15 cellular contexts compared by ENCODE assay signal in the genomic region with DNA sequence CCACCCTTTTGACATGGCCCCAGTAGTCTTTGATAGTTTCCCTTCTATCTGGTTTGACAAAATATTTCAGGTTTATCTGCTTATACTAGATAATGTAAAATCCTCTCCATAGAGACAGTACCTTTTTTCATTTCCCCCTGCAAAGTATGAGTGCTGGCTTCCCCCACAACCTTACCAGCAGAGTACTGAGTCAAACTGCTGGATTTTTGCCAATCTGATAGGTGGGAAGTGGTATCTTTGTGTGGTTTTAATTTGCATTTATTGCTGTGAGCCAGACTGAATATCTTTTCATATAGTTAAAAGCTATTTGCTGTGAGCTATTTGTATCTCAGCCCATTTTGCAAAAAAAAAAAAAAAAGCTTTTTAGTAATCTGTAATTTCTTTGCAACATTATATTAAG. TPM values are rescaled to one million over a fixed set of nuclear protein-coding genes. Genes with fewer than 3 reads are reported as not detected.
DNase-seq lines count a peak whose midpoint lies in the region; ATAC-seq, FAIRE-seq and TF ChIP-seq lines count a peak whose summit lies in the region.
"Had no signal": no experiment of that assay in that cellular context is flagged by ENCODE, and none has a peak within 500 bp of the region (broad histone marks: within the 10 kb centered on the region; RNA-seq: fewer than 3 reads in every experiment).

No MANE protein-coding gene starts in this region.

- peaks cover 5% of the 10 kb centered on the region for H3K36me3 Mint-ChIP-seq in activated T-cell treated with anti-CD3 and anti-CD28 coated beads, Interleukin-2, amount 50 U/mL, for 24 hours (ENCODE audit: low read depth)
- H3K36me3 Mint-ChIP-seq in activated T-helper 17 cell treated with anti-CD3 and anti-CD28 coated beads, Interleukin-2, amount 50 U/mL, for 72 hours (ENCODE audit: low read depth) = no peaks in the 10 kb centered on the region
- peaks cover 0 to 34% (median 21%) of the 10 kb centered on the region in 3 donors for H3K36me3 Mint-ChIP-seq in naive thymus-derived CD8-positive, alpha-beta T cell

- H3K4me1 Mint-ChIP-seq in activated T-cell treated with anti-CD3 and anti-CD28 coated beads, Interleukin-2, amount 50 U/mL, for 24 hours (ENCODE audit: low read depth) = peaks cover 25% of the 10 kb centered on the region
- peaks cover 11% of the 10 kb centered on the region for H3K4me1 Mint-ChIP-seq in activated T-helper 17 cell treated with anti-CD3 and anti-CD28 coated beads, Interleukin-2, amount 50 U/mL, for 72 hours
- H3K4me1 Mint-ChIP-seq in naive thymus-derived CD8-positive, alpha-beta T cell = peaks cover 13 to 32% (median 24%) of the 10 kb centered on the region in 4 donors

- no peak overlapping the region for H3K27ac Mint-ChIP-seq in activated T-cell treated with anti-CD3 and anti-CD28 coated beads, Interleukin-2, amount 50 U/mL, for 24 hours
- H3K27ac Mint-ChIP-seq in activated T-helper 17 cell treated with anti-CD3 and anti-CD28 coated beads, Interleukin-2, amount 50 U/mL, for 72 hours = no peak overlapping the region
- peak overlapping the region in 1 of 10 donors; percentile 16 for H3K27ac Mint-ChIP-seq in naive thymus-derived CD8-positive, alpha-beta T cell

- FAIRE-seq in GM12891 (lab: Jason Lieb, UNC) = no peak
- FAIRE-seq: frontal cortex had no signal

- H3K4me3 Mint-ChIP-seq in activated T-cell treated with anti-CD3 and anti-CD28 coated beads, Interleukin-2, amount 50 U/mL, for 24 hours = no peak overlapping the region
- no peak overlapping the region for H3K4me3 Mint-ChIP-seq in activated T-helper 17 cell treated with anti-CD3 and anti-CD28 coated beads, Interleukin-2, amount 50 U/mL, for 72 hours
- peak overlapping the region in 7 of 10 donors; percentile 1 to 46 (median 11) for H3K4me3 Mint-ChIP-seq in naive thymus-derived CD8-positive, alpha-beta T cell

- DNase-seq in activated T-cell treated with anti-CD3 and anti-CD28 coated beads for 4 hours = peak; percentile 18
- DNase-seq in activated T-cell treated with anti-CD3 and anti-CD28 coated beads, Interleukin-2, amount 50 U/mL, for 24 hours = no peak
- peak; percentile 64 for DNase-seq in HT-29 (ENCODE audit: low spot score)
- peak in 9 of 10 donors; percentile 3 to 81 (median 62) for DNase-seq in naive thymus-derived CD8-positive, alpha-beta T cell
- DNase-seq in GM12891 (ENCODE audit: insufficient read length, low spot score) = no peak
- no peak for DNase-seq in OCI-M2 (lab: John Stamatoyannopoulos, UW; ENCODE audit: unreplicated experiment)
- DNase-seq in NCI-H748 treated with DMSO at 0.1 percent for 48 hours (lab: John Stamatoyannopoulos, UW) = no peak
- DNase-seq: activated CD4-positive, CD25-positive, alpha-beta regulatory T cell; left ventricle myocardium inferior; NCI-H1092 treated with DMSO at 0.1 percent for 48 hours; uterus had no signal

- peaks cover 54% of the 10 kb centered on the region for H3K27me3 Mint-ChIP-seq in activated T-cell treated with anti-CD3 and anti-CD28 coated beads, Interleukin-2, amount 50 U/mL, for 24 hours
- H3K27me3 Mint-ChIP-seq in activated T-helper 17 cell treated with anti-CD3 and anti-CD28 coated beads, Interleukin-2, amount 50 U/mL, for 72 hours = peaks cover 16% of the 10 kb centered on the region
- peaks cover 13 to 44% (median 18%) of the 10 kb centered on the region in 5 donors for H3K27me3 Mint-ChIP-seq in naive thymus-derived CD8-positive, alpha-beta T cell

- TF ChIP-seq POLR2A in GM12891 (IDR thresholded peaks at IDR 0.05; ENCODE audit: low read depth, low read length) = no peak

- H3K9me3 Mint-ChIP-seq in activated T-cell treated with anti-CD3 and anti-CD28 coated beads, Interleukin-2, amount 50 U/mL, for 24 hours = peaks cover 29% of the 10 kb centered on the region
- H3K9me3 Mint-ChIP-seq in activated T-helper 17 cell treated with anti-CD3 and anti-CD28 coated beads, Interleukin-2, amount 50 U/mL, for 72 hours = peaks cover 11% of the 10 kb centered on the region
- H3K9me3 Mint-ChIP-seq in naive thymus-derived CD8-positive, alpha-beta T cell = peaks cover 12 to 44% (median 23%) of the 10 kb centered on the region in 9 donors

- peak; percentile 80 for ATAC-seq in activated T-helper 17 cell treated with anti-CD3 and anti-CD28 coated beads, Interleukin-2, amount 50 U/mL, for 72 hours (replicated peaks)
- ATAC-seq in naive thymus-derived CD8-positive, alpha-beta T cell = peak; percentile 99
- ATAC-seq: HCT116, Panc1 had no signal

- POLR2A ChIA-PET in naive thymus-derived CD8-positive, alpha-beta T cell (lab: Charles Lee) = interaction anchor here (0.7 to 1.2 kb wide), 3 partner anchors 31 to 82 kb away, joined by 3 read pairs; no protein-coding TSS in a partner anchor

TF ChIP-seq in GM12891, 5 proteins besides CTCF, POLR2A, EP300 and RAD21:
- no peak for TF ChIP-seq SPI1 (IDR thresholded peaks at IDR 0.05; ENCODE audit: low read depth, low read length)
- no peak for TF ChIP-seq TAF1 (IDR thresholded peaks at IDR 0.05; ENCODE audit: low read depth, low read length)
- no peak for TF ChIP-seq PAX5 (IDR thresholded peaks at IDR 0.05; ENCODE audit: insufficient read depth, low read length, severe bottlenecking)
- no peak for TF ChIP-seq POLR2AphosphoS5 (IDR thresholded peaks at IDR 0.05; ENCODE audit: low read depth, low read length)
- TF ChIP-seq POU2F2 (IDR thresholded peaks at IDR 0.05; ENCODE audit: low read depth, low read length) = no peak

RNA-seq across cellular contexts. Expression of a gene that starts 32.1 kb away (rescaled TPM):
- total RNA-seq in HT-29 (2014; rRNA removed; shearing (Covaris generic)) = 1.7 and 3.7 TPM in 2 replicates
- 1 to 10 TPM; 4.0 to 7.0 TPM for total RNA-seq in activated T-helper 17 cell treated with anti-CD3 and anti-CD28 coated beads, Interleukin-2, amount 50 U/mL, for 72 hours
- 1 to 10 TPM; 4.8 to 6.7 TPM for total RNA-seq in naive thymus-derived CD8-positive, alpha-beta T cell
- polyA plus RNA-seq in naive thymus-derived CD8-positive, alpha-beta T cell = under 1 TPM; 0.35 to 0.62 (median 0.47) TPM
- polyA plus RNA-seq in GM12891 (2012; ENCODE audit: low read depth, missing spikeins) = 0.69 TPM

Comparison
In these comparisons a context has a peak if more than half of its experiments do, and no peak if none do; other contexts are left out.
1. DNase-seq: peak in activated T-cell treated with anti-CD3 and anti-CD28 coated beads for 4 hours (single experiment), HT-29 (single experiment) and naive thymus-derived CD8-positive, alpha-beta T cell (9 of 10); none in activated T-cell treated with anti-CD3 and anti-CD28 coated beads, Interleukin-2, amount 50 U/mL, for 24 hours (single experiment), GM12891 (single experiment), OCI-M2 (single experiment) and NCI-H748 treated with DMSO at 0.1 percent for 48 hours (single experiment).
2. H3K4me3 Mint-ChIP-seq: peak in naive thymus-derived CD8-positive, alpha-beta T cell (7 of 10); none in activated T-cell treated with anti-CD3 and anti-CD28 coated beads, Interleukin-2, amount 50 U/mL, for 24 hours (single experiment) and activated T-helper 17 cell treated with anti-CD3 and anti-CD28 coated beads, Interleukin-2, amount 50 U/mL, for 72 hours (single experiment).